15 cellular contexts compared by ENCODE assay signal in the genomic region with DNA sequence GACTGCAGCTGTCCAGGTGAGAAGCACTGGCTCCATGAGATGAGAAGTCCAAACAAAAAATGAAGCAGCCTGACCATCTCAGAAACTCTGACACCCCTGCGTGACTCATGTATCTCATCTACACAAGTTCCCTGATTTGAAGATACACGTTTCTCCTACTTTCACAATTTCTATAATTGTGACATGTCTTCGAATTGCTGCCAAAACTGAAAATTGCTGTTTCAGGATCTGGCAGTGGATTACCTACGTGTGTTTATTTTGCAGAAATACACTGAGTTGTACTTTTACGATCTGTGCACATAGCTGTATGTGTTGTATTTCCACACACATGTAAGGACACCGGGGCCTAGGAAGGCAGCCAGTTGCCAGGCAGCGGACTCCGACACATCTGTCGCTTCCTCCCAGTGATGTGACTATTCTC. TPM values are rescaled to one million over a fixed set of nuclear protein-coding genes. Genes with fewer than 3 reads are reported as not detected.
A peak's percentile ranks its signal among the peaks of the same experiment; 100 is the strongest.
DNase-seq lines count a peak whose midpoint lies in the region; ATAC-seq and TF ChIP-seq lines count a peak whose summit lies in the region.
"Had no signal": no experiment of that assay in that cellular context is flagged by ENCODE, and none has a peak within 500 bp of the region (broad histone marks: within the 10 kb centered on the region; RNA-seq: fewer than 3 reads in every experiment).

No MANE protein-coding gene starts in this region.

- no peaks in the 10 kb centered on the region for H3K4me1 ChIP-seq in osteoblast (ENCODE audit: insufficient read depth, low read length)

- H3K9me3 ChIP-seq in osteoblast (ENCODE audit: low read depth, low read length): no peaks in the 10 kb centered on the region
- H3K9me3 ChIP-seq: ovary had no signal

- peaks cover 17% of the 10 kb centered on the region for H4K20me1 ChIP-seq in osteoblast (ENCODE audit: insufficient read depth, low read length)

- H3K79me2 ChIP-seq in osteoblast (ENCODE audit: insufficient read depth, low read length): peaks cover 73% of the 10 kb centered on the region

- no peak for ATAC-seq in HG02884 (IDR thresholded peaks at IDR 0.05; ENCODE audit: unreplicated experiment)
- ATAC-seq in HG02588 (IDR thresholded peaks at IDR 0.05; ENCODE audit: unreplicated experiment): no peak
- no peak for ATAC-seq in GM21528 (IDR thresholded peaks at IDR 0.05; ENCODE audit: low FRiP score, unreplicated experiment)
- ATAC-seq: activated T-helper 17 cell treated with anti-CD3 and anti-CD28 coated beads, Interleukin-2, amount 50 U/mL, for 72 hours; T-cell; WTC11 had no signal

- H3K27me3 ChIP-seq in osteoblast (ENCODE audit: insufficient read depth, low read length): no peaks in the 10 kb centered on the region
- H3K27me3 ChIP-seq: ovary had no signal

- DNase-seq in Ammon's horn (ENCODE audit: low spot score): peak; percentile 15
- peak; percentile 27 for DNase-seq in amniotic epithelial cell (ENCODE audit: low read depth)
- peak; percentile 27 for DNase-seq in inferior parietal cortex (ENCODE audit: extremely low spot score)
- DNase-seq in skeletal muscle cell (ENCODE audit: low read depth): peak; percentile 13
- DNase-seq in osteoblast (ENCODE audit: insufficient read length, low spot score, missing footprints): no peak
- DNase-seq: cerebellar nuclear complex, kidney glomerular epithelial cell, NCI-H187, ovary, T-cell had no signal

- no peak overlapping the region for H2AFZ ChIP-seq in osteoblast (ENCODE audit: low read length)

- H3K4me3 ChIP-seq in skeletal muscle cell (ENCODE audit: low read depth, low read length): no peak overlapping the region
- no peak overlapping the region for H3K4me3 ChIP-seq in osteoblast (ENCODE audit: insufficient read depth, low read length)
- H3K4me3 ChIP-seq: ovary had no signal

- H3K4me2 ChIP-seq in osteoblast (ENCODE audit: insufficient read depth, low read length): no peak overlapping the region

- H3K36me3 ChIP-seq in osteoblast (ENCODE audit: insufficient read depth, low read length): peaks cover 33% of the 10 kb centered on the region
- H3K36me3 ChIP-seq: ovary had no signal

- TF ChIP-seq CTCF in osteoblast (IDR thresholded peaks at IDR 0.05; ENCODE audit: extremely low read depth, low read depth, low read length): no peak

- no peak overlapping the region for H3K27ac ChIP-seq in osteoblast (ENCODE audit: low read depth, low read length)
- H3K27ac ChIP-seq: ovary had no signal

RNA-seq across cellular contexts. Expression of gene LARP4B, which starts 53.2 kb away (rescaled TPM):
- total RNA-seq in osteoblast: 44.5 and 46.0 TPM in 2 replicates
